In genomic region chr13:83881031-83881727, GRCh38 we compare ENCODE assay signal across 11 cellular contexts. TPM values are rescaled to one million over a fixed set of nuclear protein-coding genes. Genes with fewer than 3 reads are reported as not detected.
DNase-seq lines count a peak whose midpoint lies in the region; ATAC-seq lines count a peak whose summit lies in the region.
"Had no signal": no experiment of that assay in that cellular context is flagged by ENCODE, and none has a peak within 500 bp of the region (broad histone marks: within the 10 kb centered on the region; RNA-seq: fewer than 3 reads in every experiment).

No MANE protein-coding gene starts in this region.

- H3K9ac ChIP-seq in ES-I3 (ENCODE audit: low read depth, low read length), result peak overlapping the region; percentile 80; the same call in 1 of the 2 replicates

- no peaks in the 10 kb centered on the region for H3K36me3 ChIP-seq in ES-I3 (ENCODE audit: insufficient read depth, low read length)

- WGBS in right cardiac atrium, result 3% methylated on average over 23 of the region's 23 CpGs

- H3K9me3 ChIP-seq in ES-I3 (ENCODE audit: control insufficient read depth, insufficient read depth, low read length) (no peaks in the 10 kb centered on the region), right cardiac atrium (ENCODE audit: control insufficient read depth, low read length) (peaks cover 4% of the 10 kb centered on the region)

- no peak overlapping the region for H3K27ac ChIP-seq in right cardiac atrium (ENCODE audit: low read length)

- H3K4me1 ChIP-seq in ES-I3 (ENCODE audit: insufficient read depth, low read length), result peaks cover 10% of the 10 kb centered on the region; the same call in 1 of the 2 replicates
- H3K4me1 ChIP-seq in right cardiac atrium (ENCODE audit: control insufficient read depth, insufficient read depth, low read length), result no peaks in the 10 kb centered on the region

- DNase-seq in NCI-H748 treated with DMSO at 0.1 percent for 48 hours (lab: John Stamatoyannopoulos, UW), result peak; percentile 45
- DNase-seq in globus pallidus (ENCODE audit: low spot score), result peak; percentile 61
- peak; percentile 60 for DNase-seq in pons (ENCODE audit: low spot score)
- no peak for DNase-seq in right cardiac atrium
- DNase-seq in T-helper 1 cell, result no peak
- DNase-seq: DMS79, natural killer cell, T-helper 9 cell had no signal

- intact Hi-C loops in right cardiac atrium (cut with DNase I), result no loop called here

- H3K27me3 ChIP-seq in right cardiac atrium (ENCODE audit: control insufficient read depth, insufficient read depth), result no peaks in the 10 kb centered on the region

- ATAC-seq in HG02970 (IDR thresholded peaks at IDR 0.05; ENCODE audit: low FRiP score, unreplicated experiment), result no peak
- no peak for ATAC-seq in GM19467 (IDR thresholded peaks at IDR 0.05; ENCODE audit: unreplicated experiment)
- ATAC-seq in right cardiac atrium, result no peak

- H3K4me3 ChIP-seq in right cardiac atrium (ENCODE audit: low read length), result no peak overlapping the region

RNA-seq across cellular contexts. Expression of gene SLITRK1, which starts 1.1 kb away (rescaled TPM):
- total RNA-seq in right cardiac atrium, result not detected
- polyA plus RNA-seq in right cardiac atrium, result not detected
- total RNA-seq: natural killer cell had no signal

Comparison
In these comparisons a context has a peak if more than half of its experiments do, and no peak if none do; other contexts are left out.
1. DNase-seq: peak in NCI-H748 treated with DMSO at 0.1 percent for 48 hours (single experiment), globus pallidus (single experiment) and pons (single experiment); none in right cardiac atrium (0 of 3) and T-helper 1 cell (0 of 5).